Comparison of ENCODE assay signal across 20 cellular contexts in genomic region chr12:59079029-59079428, GRCh38.
DNase-seq lines count a peak whose midpoint lies in the region; ATAC-seq, FAIRE-seq and TF ChIP-seq lines count a peak whose summit lies in the region.
"Had no signal": no experiment of that assay in that cellular context is flagged by ENCODE, and none has a peak within 500 bp of the region (broad histone marks: within the 10 kb centered on the region; RNA-seq: fewer than 3 reads in every experiment).

No MANE protein-coding gene starts in this region.

- H3K9me3 Mint-ChIP-seq in HFFc6 = no peaks in the 10 kb centered on the region
- H3K9me3 Mint-ChIP-seq: type B pancreatic cell had no signal

- H3K27me3 ChIP-seq in keratinocyte (ENCODE audit: control insufficient read depth, extremely low read depth, insufficient read depth, low read length) (no peaks in the 10 kb centered on the region), transverse colon (no peaks in the 10 kb centered on the region)
- H3K27me3 ChIP-seq: ascending aorta, SJSA1 had no signal

- peak overlapping the region; percentile 62 for H3K9ac ChIP-seq in keratinocyte (ENCODE audit: control insufficient read depth, extremely low read depth, insufficient read depth, low read length)

- H3K4me1 ChIP-seq in keratinocyte (ENCODE audit: control insufficient read depth, extremely low read depth, insufficient read depth, low read length) (peaks cover 44% of the 10 kb centered on the region), transverse colon (peaks cover 3 to 62% (median 25%) of the 10 kb centered on the region in 4 donors)
- H3K4me1 ChIP-seq: ascending aorta had no signal

- no peak for ATAC-seq in HG03442 (IDR thresholded peaks at IDR 0.05; ENCODE audit: unreplicated experiment)
- ATAC-seq: activated CD4-positive, alpha-beta T cell treated with anti-CD3 and anti-CD28 coated beads for 36 hours had no signal

- H3K9me1 ChIP-seq in keratinocyte (ENCODE audit: control insufficient read depth, extremely low read depth, insufficient read depth, low read length) = no peaks in the 10 kb centered on the region

- peak; percentile 84 for FAIRE-seq in keratinocyte (lab: Jason Lieb, UNC)

- no peak for TF ChIP-seq CTCF in NB4 (IDR thresholded peaks at IDR 0.05; ENCODE audit: low read depth, low read length)
- no peak for TF ChIP-seq CTCF in VCaP (conservative IDR thresholded peaks at IDR 0.05)
- no peak for TF ChIP-seq CTCF in keratinocyte (optimal IDR thresholded peaks at IDR 0.05 in 1 of 3, IDR thresholded peaks at IDR 0.05 in 1 of 3, conservative IDR thresholded peaks at IDR 0.05 in 1 of 3; ENCODE audit: extremely low read depth in 1 of 3, insufficient read depth in 2 of 3, low read length in 3 of 3)
- no peak for TF ChIP-seq CTCF in transverse colon (IDR thresholded peaks at IDR 0.05)
- no peak for TF ChIP-seq CTCF in HFFc6 (IDR thresholded peaks at IDR 0.05)

- dilution Hi-C loops in keratinocyte (cut with MboI; ENCODE audit: extremely low pct_ligation_motif_present, low sequenced_read_pairs) = no loop called here

- H3K9me3 ChIP-seq in keratinocyte (ENCODE audit: control insufficient read depth, low read depth, low read length) (no peaks in the 10 kb centered on the region), transverse colon (no peaks in the 10 kb centered on the region)
- H3K9me3 ChIP-seq: ascending aorta, SJSA1 had no signal

- H3K79me2 ChIP-seq in keratinocyte (ENCODE audit: control insufficient read depth, insufficient read depth, low read length) = no peaks in the 10 kb centered on the region

- TF ChIP-seq EP300 in transverse colon (IDR thresholded peaks at IDR 0.05; ENCODE audit: low read depth) = no peak

- H3K4me2 ChIP-seq in keratinocyte (ENCODE audit: control insufficient read depth, extremely low read depth, insufficient read depth, low read depth, low read length) = peak overlapping the region; percentile 66

- no peaks in the 10 kb centered on the region for H3K36me3 Mint-ChIP-seq in HFFc6 (ENCODE audit: low read depth)
- H3K36me3 Mint-ChIP-seq: type B pancreatic cell had no signal

- 17 to 26% methylated on average over 3 of the region's 3 CpGs for WGBS in transverse colon (ENCODE audit: low coverage in 1 of 2), 2 donors

- peaks cover 13% of the 10 kb centered on the region for H3K4me1 Mint-ChIP-seq in HFFc6 (ENCODE audit: low read depth)
- H3K4me1 Mint-ChIP-seq: activated CD4-positive, alpha-beta T cell treated with anti-CD3 and anti-CD28 coated beads for 36 hours had no signal

- H3K27ac Mint-ChIP-seq in HFFc6 = no peak overlapping the region
- H3K27ac Mint-ChIP-seq: activated CD4-positive, alpha-beta T cell treated with anti-CD3 and anti-CD28 coated beads for 36 hours; type B pancreatic cell had no signal

- no peaks in the 10 kb centered on the region for H4K20me1 ChIP-seq in keratinocyte (ENCODE audit: control insufficient read depth, extremely low read depth, insufficient read depth, low read length)

- peak overlapping the region; percentile 45 for H2AFZ ChIP-seq in keratinocyte (ENCODE audit: control insufficient read depth, low read length)

- in situ Hi-C loops in transverse colon (cut with MboI; ENCODE audit: low pct_ligation_motif_present in 1 of 4, low pct_unique_long_range_greater_than_20kb in 1 of 4, low sequenced_read_pairs in 3 of 4) = loop anchor here in 3 of 4 donors (25.0 kb wide), 4 partner anchors 167 to 742 kb away; partner anchors contain the start of gene LRIG3 (in 1 of the 3)

- H3K27ac ChIP-seq in VCaP = peak overlapping the region; percentile 89
- peak overlapping the region; percentile 94 for H3K27ac ChIP-seq in keratinocyte (ENCODE audit: control insufficient read depth, insufficient read depth, low read length)
- peak overlapping the region; percentile 10 to 69 (median 48) for H3K27ac ChIP-seq in transverse colon
- H3K27ac ChIP-seq: ascending aorta, C4-2B, SJSA1 had no signal

- H3K4me3 Mint-ChIP-seq in HFFc6 = no peak overlapping the region
- H3K4me3 Mint-ChIP-seq: activated CD4-positive, alpha-beta T cell treated with anti-CD3 and anti-CD28 coated beads for 36 hours; type B pancreatic cell had no signal

- peak; percentile 8 for DNase-seq in NB4 (ENCODE audit: low read depth)
- DNase-seq in keratinocyte (ENCODE audit: low read depth, low spot score) = no peak
- no peak for DNase-seq in transverse colon
- no peak for DNase-seq in NCI-H1930 (lab: John Stamatoyannopoulos, UW)
- DNase-seq in HFFc6 = no peak
- no peak for DNase-seq in effector CD4-positive, alpha-beta T cell
- DNase-seq: activated CD4-positive, alpha-beta T cell treated with anti-CD3 and anti-CD28 coated beads for 36 hours; activated CD8-positive, alpha-beta memory T cell treated with anti-CD3 and anti-CD28 coated beads, Interleukin-2, amount 50 U/mL, for 48 hours; DMS153; H7; NCI-H1694; retina; stimulated activated naive CD4-positive, alpha-beta T cell treated with Interleukin-2 at 50 U/mL for 16 hours; T-helper 9 cell had no signal

- H3K36me3 ChIP-seq in keratinocyte (ENCODE audit: control insufficient read depth in 2 of 2, extremely low read depth in 1 of 2, insufficient read depth in 2 of 2, low read length in 2 of 2) (no peaks in the 10 kb centered on the region), transverse colon (no peaks in the 10 kb centered on the region)
- H3K36me3 ChIP-seq: ascending aorta, SJSA1 had no signal

- no peak overlapping the region for H3K4me3 ChIP-seq in NB4 (ENCODE audit: low read depth, low read length)
- peak overlapping the region in 2 of 3 experiments; percentile 13 to 44 for H3K4me3 ChIP-seq in keratinocyte (ENCODE audit: control insufficient read depth in 2 of 3, extremely low read depth in 1 of 3, insufficient read depth in 2 of 3, low read depth in 1 of 3, low read length in 3 of 3)
- no peak overlapping the region for H3K4me3 ChIP-seq in transverse colon
- H3K4me3 ChIP-seq: ascending aorta, SJSA1 had no signal

- H3K27me3 Mint-ChIP-seq in HFFc6 (ENCODE audit: insufficient read depth) = no peaks in the 10 kb centered on the region; the same call in 1 of the 2 replicates
- H3K27me3 Mint-ChIP-seq: type B pancreatic cell had no signal

- TF ChIP-seq POLR2A in NB4 (IDR thresholded peaks at IDR 0.05; ENCODE audit: extremely low read depth, insufficient read length) (no peak), transverse colon (IDR thresholded peaks at IDR 0.05) (no peak)

- intact Hi-C loops in transverse colon (cut with DNase I; ENCODE audit: low total_unique reads) = no loop called here

Comparison
In these comparisons a context has a peak if more than half of its experiments do, and no peak if none do; other contexts are left out.
1. H3K4me3 ChIP-seq: peak in keratinocyte (2 of 3); none in NB4 (single experiment) and transverse colon (0 of 4).
2. Peak in every context shown above with its lines, with median percentiles within 50 percentile points of each other: H3K27ac ChIP-seq.